In the genomic region with DNA sequence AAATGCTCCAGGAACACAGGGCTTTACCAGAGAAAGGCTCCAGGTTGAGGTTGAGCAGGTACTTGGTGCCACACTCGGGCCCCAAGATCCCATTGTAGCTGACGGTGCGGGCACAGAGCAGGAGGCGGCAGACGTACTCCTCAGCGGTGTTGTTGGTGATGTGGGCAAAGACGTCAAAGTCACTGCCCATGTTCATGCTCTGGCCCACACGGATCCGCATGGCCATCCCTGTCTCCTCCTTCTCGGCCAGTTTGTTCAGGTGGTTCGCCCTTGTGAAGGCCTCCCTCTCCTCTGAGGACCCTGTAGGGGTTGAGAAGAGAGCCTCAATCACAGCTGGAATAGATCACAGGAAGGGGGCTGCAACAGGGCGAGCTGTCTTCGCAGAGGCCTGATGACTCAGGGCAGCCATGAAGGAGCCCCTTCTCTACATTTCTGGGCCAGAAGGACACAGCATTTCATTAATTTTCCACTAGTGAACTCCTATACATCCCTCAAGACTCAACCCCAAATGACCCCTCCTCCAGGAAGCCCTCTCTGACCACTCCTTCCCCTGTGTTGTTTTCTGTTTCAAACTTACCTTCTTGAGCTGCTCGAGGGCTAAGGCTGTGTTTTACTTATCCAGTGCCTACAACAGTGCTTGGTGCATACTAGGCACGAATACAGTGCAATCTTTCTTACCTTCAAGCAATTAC, we compare ENCODE assay signal across 19 cellular contexts. TPM values are rescaled to one million over a fixed set of nuclear protein-coding genes. Genes with fewer than 3 reads are reported as not detected.
DNase-seq lines count a peak whose midpoint lies in the region; ATAC-seq, FAIRE-seq and TF ChIP-seq lines count a peak whose summit lies in the region.
"Had no signal": no experiment of that assay in that cellular context is flagged by ENCODE, and none has a peak within 500 bp of the region (broad histone marks: within the 10 kb centered on the region; RNA-seq: fewer than 3 reads in every experiment).

No MANE protein-coding gene starts in this region.

- no peaks in the 10 kb centered on the region for H4K20me1 ChIP-seq in HepG2 (ENCODE audit: insufficient read depth, low read length)
- H4K20me1 ChIP-seq: BLaER1 treated with 17β-estradiol and CSF1 and Interleukin-3, amounts not matched to agents 10 nM and 100 nM had no signal

- H3K9ac ChIP-seq in HepG2 (ENCODE audit: insufficient read depth, low read depth, low read length): no peak overlapping the region
- H3K9ac ChIP-seq: BLaER1 treated with 17β-estradiol and CSF1 and Interleukin-3, amounts not matched to agents 10 nM and 100 nM had no signal

- in situ Hi-C loops in HepG2 (cut with HindIII; ENCODE audit: extremely low pct_ligation_motif_present, low pct_unique_long_range_greater_than_20kb): no loop called here

- no peak overlapping the region for H3K27ac Mint-ChIP-seq in WTC11
- H3K27ac Mint-ChIP-seq: GM23338 had no signal

- no peak overlapping the region for H2AFZ ChIP-seq in HepG2 (ENCODE audit: low read length)
- H2AFZ ChIP-seq: GM23338 had no signal

- TF ChIP-seq RAD21 in HepG2 (CRISPR knock-in tag; IDR thresholded peaks at IDR 0.05): no peak

- H3K36me3 Mint-ChIP-seq in WTC11: no peaks in the 10 kb centered on the region

- DNase-seq in cardiac septum (ENCODE audit: low spot score): peak; percentile 72
- no peak for DNase-seq in right atrium auricular region (ENCODE audit: low spot score)
- peak; percentile 5 for DNase-seq in WTC11 (ENCODE audit: low spot score)
- DNase-seq in HepG2 (ENCODE audit: low spot score): no peak
- DNase-seq in sciatic nerve (ENCODE audit: low spot score): peak; percentile 53
- no peak for DNase-seq in C1 segment of cervical spinal cord (lab: John Stamatoyannopoulos, UW)
- no peak for DNase-seq in middle frontal gyrus (ENCODE audit: extremely low spot score, low spot score)
- DNase-seq in retina: no peak
- DNase-seq: GDM1; KBM-7; MV-4-11; NCI-H1417 treated with DMSO at 0.1 percent for 48 hours; NCI-H1930; NCI-H69; NK-92 treated with Interleukin-12 subunit alpha and Interleukin-12 subunit beta, amount 100 ng/mL, for 24 hours had no signal

- no peaks in the 10 kb centered on the region for H3K9me3 Mint-ChIP-seq in WTC11
- H3K9me3 Mint-ChIP-seq: GM23338 had no signal

- peaks cover 35% of the 10 kb centered on the region for H3K4me1 Mint-ChIP-seq in WTC11

- H3K4me3 ChIP-seq in right atrium auricular region: no peak overlapping the region
- H3K4me3 ChIP-seq in HepG2 (replicated peaks in 1 of 3; ENCODE audit: insufficient read depth in 1 of 3, low read depth in 2 of 3, low read length in 3 of 3): no peak overlapping the region
- H3K4me3 ChIP-seq: BLaER1 treated with 17β-estradiol and CSF1 and Interleukin-3, amounts not matched to agents 10 nM and 100 nM; GM23338 had no signal

- no TSS peak for BruUV-seq in HepG2 (replicated peaks; lab: Mats Ljungman, UMichigan)

- CTCF ChIA-PET in WTC11 (lab: Charles Lee) (no interaction called here), HepG2 (lab: Yijun Ruan, JAX; ENCODE audit: low intra/inter-chr PET ratio, low total read pairs) (no interaction called here)

- TF ChIP-seq POLR2A in HepG2 (IDR thresholded peaks at IDR 0.05; ENCODE audit: insufficient read depth in 1 of 2, low read depth in 2 of 2, low read length in 2 of 2): no peak

- TF ChIP-seq CTCF in right atrium auricular region (IDR thresholded peaks at IDR 0.05) (no peak), WTC11 (IDR thresholded peaks at IDR 0.05) (no peak), HepG2 (CRISPR knock-in tag; IDR thresholded peaks at IDR 0.05) (no peak)

- no peaks in the 10 kb centered on the region for H3K27me3 Mint-ChIP-seq in WTC11 (ENCODE audit: low read depth)

- 94% methylated on average over 15 of the region's 15 CpGs for WGBS in HepG2 (ENCODE audit: low lambda C conversion rate)

- no peak for FAIRE-seq in HepG2 (lab: Jason Lieb, UNC)
- FAIRE-seq: GM12891 had no signal

- TF ChIP-seq EP300 in HepG2 (IDR thresholded peaks at IDR 0.05; ENCODE audit: low read depth in 2 of 2, low read length in 2 of 2) (no peak), HepG2 (CRISPR knock-in tag; IDR thresholded peaks at IDR 0.05; ENCODE audit: borderline replicate concordance) (no peak)

- H3K4me2 ChIP-seq in HepG2 (ENCODE audit: low read depth, low read length): no peak overlapping the region
- H3K4me2 ChIP-seq: BLaER1 treated with 17β-estradiol and CSF1 and Interleukin-3, amounts not matched to agents 10 nM and 100 nM; GM23338 had no signal

- H3K9me3 ChIP-seq in right atrium auricular region: no peaks in the 10 kb centered on the region
- H3K9me3 ChIP-seq in HepG2 (ENCODE audit: low read length): no peaks in the 10 kb centered on the region
- H3K9me3 ChIP-seq: BLaER1 treated with 17β-estradiol and CSF1 and Interleukin-3, amounts not matched to agents 10 nM and 100 nM had no signal

- no peak for ATAC-seq in WTC11
- no peak for ATAC-seq in HepG2
- no peak for ATAC-seq in sciatic nerve
- ATAC-seq: GM23338 had no signal

- H3K4me3 Mint-ChIP-seq in WTC11: no peak overlapping the region
- H3K4me3 Mint-ChIP-seq: GM23338 had no signal

- peak overlapping the region in 1 of 2 donors; percentile 77 for H3K27ac ChIP-seq in right atrium auricular region
- no peak overlapping the region for H3K27ac ChIP-seq in HepG2 (ENCODE audit: extremely low read length, insufficient read depth, low read length)
- H3K27ac ChIP-seq: BLaER1 treated with 17β-estradiol and CSF1 and Interleukin-3, amounts not matched to agents 10 nM and 100 nM had no signal

- H3K4me1 ChIP-seq in right atrium auricular region (peaks cover 0 to 52% of the 10 kb centered on the region in 2 donors), HepG2 (ENCODE audit: insufficient read depth, low read length) (peaks cover 42% of the 10 kb centered on the region)

- H3K27me3 ChIP-seq in right atrium auricular region: no peaks in the 10 kb centered on the region
- H3K27me3 ChIP-seq in HepG2 (ENCODE audit: control insufficient read depth in 1 of 2, insufficient read depth in 2 of 2, low read length in 2 of 2): no peaks in the 10 kb centered on the region
- H3K27me3 ChIP-seq: BLaER1 treated with 17β-estradiol and CSF1 and Interleukin-3, amounts not matched to agents 10 nM and 100 nM had no signal

- H3K79me2 ChIP-seq in HepG2 (ENCODE audit: insufficient read depth, low read length): no peaks in the 10 kb centered on the region

- H3K36me3 ChIP-seq in right atrium auricular region: peaks cover 88% of the 10 kb centered on the region
- H3K36me3 ChIP-seq in HepG2 (replicated peaks in 1 of 2; ENCODE audit: control insufficient read depth in 1 of 2, insufficient read depth in 2 of 2, low read length in 2 of 2): no peaks in the 10 kb centered on the region; a peak in 1 of 5 replicates
- H3K36me3 ChIP-seq: BLaER1 treated with 17β-estradiol and CSF1 and Interleukin-3, amounts not matched to agents 10 nM and 100 nM had no signal

- POLR2A ChIA-PET in WTC11 (lab: Charles Lee): no interaction called here
- POLR2A ChIA-PET in HepG2 (lab: Yijun Ruan, JAX): interaction anchor here (1.8 kb wide), 1 partner anchor 29 kb away, joined by 4 read pairs; no protein-coding TSS in a partner anchor

- intact Hi-C loops in cardiac septum (cut with DNase I) (no loop called here), HepG2 (cut with micrococcal nuclease; ENCODE audit: unreplicated experiment) (no loop called here), sciatic nerve (cut with DNase I) (no loop called here)

TF ChIP-seq in WTC11, 78 proteins besides CTCF, POLR2A, EP300 and RAD21 (continues in another document):
- no peak for TF ChIP-seq ESRRA (CRISPR knock-in tag; IDR thresholded peaks at IDR 0.05; ENCODE audit: borderline replicate concordance)
- TF ChIP-seq ZNF317 (CRISPR knock-in tag; IDR thresholded peaks at IDR 0.05; ENCODE audit: borderline replicate concordance, low read depth): no peak
- no peak for TF ChIP-seq SOX15 (CRISPR knock-in tag; IDR thresholded peaks at IDR 0.05)

TF ChIP-seq in HepG2, 621 proteins besides CTCF, POLR2A, EP300 and RAD21:
- TF ChIP-seq ETV6 (CRISPR knock-in tag; conservative IDR thresholded peaks at IDR 0.05) (no peak), EED (CRISPR knock-in tag; IDR thresholded peaks at IDR 0.05) (no peak), ZFP36 (IDR thresholded peaks at IDR 0.05; ENCODE audit: borderline replicate concordance, low read depth, low read length, partially characterized antibody) (peak; percentile 69), ZNF724P (CRISPR knock-in tag; IDR thresholded peaks at IDR 0.05; ENCODE audit: borderline replicate concordance) (no peak), NFRKB (IDR thresholded peaks at IDR 0.05) (no peak), ZNF547 (CRISPR knock-in tag; IDR thresholded peaks at IDR 0.05) (no peak), KAT2B (IDR thresholded peaks at IDR 0.05; ENCODE audit: borderline replicate concordance, low read depth, low read length) (0 out of 2 replicates have a peak, but pooled peaks have one; percentile 3), DPF2 (CRISPR knock-in tag; IDR thresholded peaks at IDR 0.05; ENCODE audit: borderline replicate concordance, low read depth) (no peak)

RNA-seq across cellular contexts. Expression of gene TGM2, which starts 26.8 kb away (rescaled TPM):
- total RNA-seq in cardiac septum: 792 TPM
- 1,000 to 10,000 TPM in 1 of 2 donors, 100 to 1,000 TPM in 1; 680 to 1,303 TPM for total RNA-seq in right atrium auricular region
- total RNA-seq in WTC11 (2021): 1.5 to 2.1 TPM (median 1.8 TPM) in 3 replicates
- 4.2 and 4.5 TPM in 2 replicates for total RNA-seq in HepG2 (2016; rRNA removed; fragmentation: Illumina TruSeq; extraction: Trizol)
- 0.61 and 0.88 TPM in 2 replicates for total RNA-seq in HepG2 (2016; cell fraction: cytosol; rRNA removed; fragmentation: Illumina TruSeq; extraction: Trizol; ENCODE audit: low read depth)
- 3.3 and 4.3 TPM in 2 replicates for total RNA-seq in HepG2 (2016; cell fraction: insoluble cytoplasmic fraction; rRNA removed; fragmentation: Illumina TruSeq; extraction: Trizol)
- 2.1 and 2.3 TPM in 2 replicates for total RNA-seq in HepG2 (2016; cell fraction: membrane; rRNA removed; fragmentation: Illumina TruSeq; extraction: Trizol)
- total RNA-seq in HepG2 (2016; cell fraction: nucleus; rRNA removed; fragmentation: Illumina TruSeq; extraction: Trizol): 4.3 and 4.5 TPM in 2 replicates
- polyA plus RNA-seq in HepG2 (2011; rRNA removed): 46.4 and 52.3 TPM in 2 replicates
- 39.7 and 45.8 TPM in 2 replicates for polyA plus RNA-seq in HepG2 (2011; cell fraction: cytosol; rRNA removed)
- polyA plus RNA-seq in HepG2 (2011; cell fraction: nucleus; rRNA removed): 48.4 and 54.8 TPM in 2 replicates
- polyA plus RNA-seq in HepG2 (2012): 14.4 and 32.4 TPM in 2 replicates
- 1.5 and 1.8 TPM in 2 replicates for polyA plus RNA-seq in HepG2 (2016; cell fraction: cytosol; fragmentation: Illumina TruSeq; extraction: Trizol; ENCODE audit: low read depth)
- 5.3 and 7.5 TPM in 2 replicates for polyA plus RNA-seq in HepG2 (2016; cell fraction: insoluble cytoplasmic fraction; fragmentation: Illumina TruSeq; extraction: Trizol; ENCODE audit: low read depth)
- polyA plus RNA-seq in HepG2 (2016; cell fraction: membrane; fragmentation: Illumina TruSeq; extraction: Trizol; ENCODE audit: low read depth): 2.5 TPM in 2 replicates
- polyA plus RNA-seq in HepG2 (2016; cell fraction: nucleus; fragmentation: Illumina TruSeq; extraction: Trizol; ENCODE audit: insufficient read depth, low read depth): 7.7 and 9.8 TPM in 2 replicates
- polyA minus RNA-seq in HepG2 (2011; rRNA and poly(A)+ RNA removed; ENCODE audit: low replicate concordance): 39.1 and 112 TPM in 2 replicates
- 43.5 and 48.8 TPM in 2 replicates for polyA minus RNA-seq in HepG2 (2011; cell fraction: cytosol; rRNA and poly(A)+ RNA removed)
- polyA minus RNA-seq in HepG2 (2011; cell fraction: nucleus; rRNA and poly(A)+ RNA removed): 26.7 and 32.2 TPM in 2 replicates
- total RNA-seq in sciatic nerve: 70.3 TPM
- total RNA-seq: OCI-LY7 had no signal

Comparison
In these comparisons a context has a peak if more than half of its experiments do, and no peak if none do; other contexts are left out.
1. DNase-seq: peak in cardiac septum (single experiment), WTC11 (single experiment) and sciatic nerve (single experiment); none in right atrium auricular region (single experiment), HepG2 (single experiment), C1 segment of cervical spinal cord (0 of 14), middle frontal gyrus (single experiment) and retina (single experiment).
2. RNA of gene TGM2, which starts 26.8 kb away (total RNA-seq): 680 to 1,303 TPM in right atrium auricular region, 792 TPM in cardiac septum (single experiment) and 70.3 TPM in sciatic nerve (single experiment); 0.61 to 4.5 TPM in HepG2 and 1.5 to 2.1 TPM in WTC11; every median in the first group is over 10 times any median in the second.